In genomic region chr10:95742529-95742884, GRCh38 we compare ENCODE assay signal across 9 cellular contexts. TPM values are rescaled to one million over a fixed set of nuclear protein-coding genes. Genes with fewer than 3 reads are reported as not detected.
DNase-seq lines count a peak whose midpoint lies in the region; ATAC-seq, FAIRE-seq and TF ChIP-seq lines count a peak whose summit lies in the region.
"Had no signal": no experiment of that assay in that cellular context is flagged by ENCODE, and none has a peak within 500 bp of the region (broad histone marks: within the 10 kb centered on the region; RNA-seq: fewer than 3 reads in every experiment).

No MANE protein-coding gene starts in this region.

- H3K4me1 Mint-ChIP-seq in chondrocyte (ENCODE audit: low read depth): peaks cover 23% of the 10 kb centered on the region
- H3K4me1 Mint-ChIP-seq: activated naive CD4-positive, alpha-beta T cell treated with anti-CD3 and anti-CD28 coated beads, Interleukin-2, amount 10 ng/mL, durations not matched to agents 7 days and 5 days had no signal

- H3K9me3 Mint-ChIP-seq in chondrocyte (ENCODE audit: low read depth): peaks cover 2% of the 10 kb centered on the region
- H3K9me3 Mint-ChIP-seq: activated naive CD4-positive, alpha-beta T cell treated with anti-CD3 and anti-CD28 coated beads, Interleukin-2, amount 10 ng/mL, durations not matched to agents 7 days and 5 days had no signal

- no peaks in the 10 kb centered on the region for H3K27me3 Mint-ChIP-seq in chondrocyte (ENCODE audit: low read depth)

- H3K27ac ChIP-seq in parathyroid adenoma: peak overlapping the region; percentile 61

- peak; percentile 89 for FAIRE-seq in GM12891 (lab: Jason Lieb, UNC)

- H3K4me2 ChIP-seq in parathyroid adenoma (ENCODE audit: low read length): peak overlapping the region; percentile 25

- no peaks in the 10 kb centered on the region for H3K27me3 ChIP-seq in parathyroid adenoma (ENCODE audit: control insufficient read depth, insufficient read depth, low read length)

- in situ Hi-C loops in GM13976 (cut with MboI; ENCODE audit: low sequenced_read_pairs, unreplicated experiment): no loop called here

- TF ChIP-seq CTCF in chondrocyte (IDR thresholded peaks at IDR 0.05) (no peak), parathyroid adenoma (IDR thresholded peaks at IDR 0.05) (no peak), GM13976 (IDR thresholded peaks at IDR 0.05; ENCODE audit: borderline replicate concordance, control extremely low read depth, extremely low read depth, insufficient read depth, missing control alignments) (no peak)

- no peaks in the 10 kb centered on the region for H3K36me3 Mint-ChIP-seq in chondrocyte (ENCODE audit: low read depth)
- H3K36me3 Mint-ChIP-seq: activated naive CD4-positive, alpha-beta T cell treated with anti-CD3 and anti-CD28 coated beads, Interleukin-2, amount 10 ng/mL, durations not matched to agents 7 days and 5 days had no signal

- no peaks in the 10 kb centered on the region for H3K9me3 ChIP-seq in parathyroid adenoma (ENCODE audit: control insufficient read depth, low read length)

- H3K4me1 ChIP-seq in parathyroid adenoma: peaks cover 8% of the 10 kb centered on the region

- H3K4me3 ChIP-seq in parathyroid adenoma (ENCODE audit: low read depth, low read length): no peak overlapping the region

- no peak for TF ChIP-seq POLR2A in GM12891 (IDR thresholded peaks at IDR 0.05; ENCODE audit: low read depth, low read length)

- no peaks in the 10 kb centered on the region for H3K36me3 ChIP-seq in parathyroid adenoma (ENCODE audit: control insufficient read depth, insufficient read depth, low read length)

- DNase-seq in GM12891 (ENCODE audit: insufficient read length, low spot score): no peak
- DNase-seq in chondrocyte (ENCODE audit: low spot score): no peak
- no peak for DNase-seq in NCI-H82 (lab: John Stamatoyannopoulos, UW)
- no peak for DNase-seq in GM13976 (ENCODE audit: low spot score)
- DNase-seq in UCSD-AML1 (lab: John Stamatoyannopoulos, UW; ENCODE audit: unreplicated experiment): no peak
- DNase-seq: activated naive CD4-positive, alpha-beta T cell treated with anti-CD3 and anti-CD28 coated beads, Interleukin-2, amount 10 ng/mL, durations not matched to agents 7 days and 5 days had no signal

- H3K79me2 ChIP-seq in parathyroid adenoma: no peaks in the 10 kb centered on the region

- peak overlapping the region; percentile 78 for H3K27ac Mint-ChIP-seq in chondrocyte (ENCODE audit: unreplicated experiment)
- H3K27ac Mint-ChIP-seq: activated naive CD4-positive, alpha-beta T cell treated with anti-CD3 and anti-CD28 coated beads, Interleukin-2, amount 10 ng/mL, durations not matched to agents 7 days and 5 days had no signal

- peak overlapping the region; percentile 68 for H2AFZ ChIP-seq in parathyroid adenoma

- ATAC-seq in HG03442 (IDR thresholded peaks at IDR 0.05; ENCODE audit: unreplicated experiment): peak; percentile 10
- ATAC-seq in GM19324 (IDR thresholded peaks at IDR 0.05; ENCODE audit: low FRiP score, unreplicated experiment): no peak

- peak overlapping the region; percentile 46 for H3K4me3 Mint-ChIP-seq in chondrocyte (ENCODE audit: unreplicated experiment)
- H3K4me3 Mint-ChIP-seq: activated naive CD4-positive, alpha-beta T cell treated with anti-CD3 and anti-CD28 coated beads, Interleukin-2, amount 10 ng/mL, durations not matched to agents 7 days and 5 days had no signal

- no peak overlapping the region for H3K9ac ChIP-seq in parathyroid adenoma

TF ChIP-seq in GM12891, 5 proteins besides CTCF, POLR2A, EP300 and RAD21:
- TF ChIP-seq SPI1 (IDR thresholded peaks at IDR 0.05; ENCODE audit: low read depth, low read length) (no peak), TAF1 (IDR thresholded peaks at IDR 0.05; ENCODE audit: low read depth, low read length) (no peak), POLR2AphosphoS5 (IDR thresholded peaks at IDR 0.05; ENCODE audit: low read depth, low read length) (no peak), POU2F2 (IDR thresholded peaks at IDR 0.05; ENCODE audit: low read depth, low read length) (no peak), PAX5 (IDR thresholded peaks at IDR 0.05; ENCODE audit: insufficient read depth, low read length, severe bottlenecking) (no peak)

RNA-seq across cellular contexts. Expression of gene ENTPD1, which starts 13.5 kb away (rescaled TPM):
- polyA plus RNA-seq in GM12891 (2012; ENCODE audit: low read depth, missing spikeins): 201 TPM
- total RNA-seq in chondrocyte: 2.1 to 6.0 TPM (median 5.2 TPM) in 3 replicates

RNA-seq across cellular contexts. Expression of gene TCTN3, which starts 48.8 kb away (rescaled TPM):
- polyA plus RNA-seq in GM12891 (2012; ENCODE audit: low read depth, missing spikeins): 22.7 TPM
- total RNA-seq in chondrocyte: 32.7 to 54.6 TPM (median 35.8 TPM) in 3 replicates
